Comparison of ENCODE assay signal across 8 cellular contexts in the genomic region with DNA sequence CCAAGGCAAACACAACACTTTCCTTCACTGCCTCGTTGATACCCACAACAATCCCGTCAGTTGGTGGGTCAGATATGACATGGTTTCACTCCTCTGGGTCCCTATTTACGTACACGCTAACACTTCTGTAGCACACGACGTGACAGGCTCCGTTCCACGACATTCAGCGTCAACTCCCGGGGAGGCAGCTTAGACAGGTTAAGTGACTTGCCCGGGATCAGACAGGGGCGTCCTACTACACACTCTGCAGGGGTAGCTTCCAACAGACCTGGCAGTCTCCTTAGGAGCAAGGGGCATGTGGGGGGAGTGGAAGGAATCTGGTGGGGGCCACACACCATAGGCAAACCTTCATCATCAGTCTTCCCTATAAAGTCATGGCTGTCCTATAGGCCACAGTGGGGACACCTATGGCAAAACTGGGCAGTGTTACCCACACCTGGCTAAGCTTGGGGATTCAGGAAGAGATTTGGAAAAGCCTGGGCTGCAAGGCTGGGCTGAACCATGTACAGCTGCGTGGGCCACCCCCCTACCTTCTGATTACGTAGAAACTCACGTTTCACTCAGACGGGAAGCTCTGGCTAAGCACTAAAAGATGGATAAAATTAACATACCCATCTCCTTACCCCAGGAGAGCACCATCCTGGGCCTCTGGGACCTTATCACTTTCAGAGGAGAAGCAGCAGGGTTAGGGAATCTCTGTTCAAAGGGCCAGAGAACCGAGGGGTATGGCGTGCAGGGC. TPM values are rescaled to one million over a fixed set of nuclear protein-coding genes. Genes with fewer than 3 reads are reported as not detected.
A peak's percentile ranks its signal among the peaks of the same experiment; 100 is the strongest.
DNase-seq lines count a peak whose midpoint lies in the region; ATAC-seq and TF ChIP-seq lines count a peak whose summit lies in the region.

No MANE protein-coding gene starts in this region.

- H3K36me3 ChIP-seq in CD4-positive, CD25-positive, alpha-beta regulatory T cell (ENCODE audit: control insufficient read depth, insufficient read depth, low read length) = peaks cover 3% of the 10 kb centered on the region
- H3K36me3 ChIP-seq in mammary epithelial cell (ENCODE audit: insufficient read depth, low read length) (peaks cover 3% of the 10 kb centered on the region), H7 (replicated peaks; ENCODE audit: control insufficient read depth, insufficient read depth, low read length) (no peaks in the 10 kb centered on the region)

- peak overlapping the region; percentile 99 for H3K4me2 ChIP-seq in mammary epithelial cell (ENCODE audit: insufficient read depth, low read depth, low read length)

- peaks cover 21% of the 10 kb centered on the region for H3K4me1 ChIP-seq in CD4-positive, CD25-positive, alpha-beta regulatory T cell (ENCODE audit: control insufficient read depth, insufficient read depth, low read length, poor library complexity, severe bottlenecking)
- peaks cover 18% of the 10 kb centered on the region for H3K4me1 ChIP-seq in mammary epithelial cell (ENCODE audit: insufficient read depth, low read length)

- BruUV-seq in mammary epithelial cell (replicated peaks; lab: Mats Ljungman, UMichigan) = no TSS peak

- no peak for TF ChIP-seq CTCF in mammary epithelial cell (conservative IDR thresholded peaks at IDR 0.05 in 1 of 2, IDR thresholded peaks at IDR 0.05 in 1 of 2; ENCODE audit: extremely low read depth in 1 of 2, insufficient read depth in 1 of 2, low read depth in 1 of 2, low read length in 2 of 2)

- intact Hi-C loops in mammary epithelial cell (cut with micrococcal nuclease) = loop anchor here (5.0 kb wide), 2 partner anchors 92 to 243 kb away; a partner anchor contains a TSS

- WGBS in mammary epithelial cell (ENCODE audit: low coverage, missing lambda C conversion rate) = 91% methylated on average over 13 of the region's 18 CpGs

- peaks cover 5 to 46% (median 29%) of the 10 kb centered on the region in 4 donors for H3K4me1 Mint-ChIP-seq in CD4-positive, CD25-positive, alpha-beta regulatory T cell
- H3K4me1 Mint-ChIP-seq in IgD-negative memory B cell = peaks cover 6 to 24% (median 20%) of the 10 kb centered on the region in 3 donors
- peaks cover 17 to 45% (median 40%) of the 10 kb centered on the region in 4 donors for H3K4me1 Mint-ChIP-seq in naive thymus-derived CD8-positive, alpha-beta T cell

- peak overlapping the region; percentile 89 for H3K27ac ChIP-seq in CD4-positive, CD25-positive, alpha-beta regulatory T cell (ENCODE audit: insufficient read depth, low read length, poor library complexity, severe bottlenecking)
- no peak overlapping the region for H3K27ac ChIP-seq in mammary epithelial cell (ENCODE audit: insufficient read depth, low read depth, low read length)

- H3K4me3 Mint-ChIP-seq in CD4-positive, CD25-positive, alpha-beta regulatory T cell = peak overlapping the region; percentile 80 to 96 (median 87)
- peak overlapping the region; percentile 52 to 96 (median 92) for H3K4me3 Mint-ChIP-seq in IgD-negative memory B cell
- H3K4me3 Mint-ChIP-seq in naive thymus-derived CD8-positive, alpha-beta T cell = peak overlapping the region; percentile 79 to 93 (median 87)

- peak overlapping the region; percentile 71 for H3K4me3 ChIP-seq in CD4-positive, CD25-positive, alpha-beta regulatory T cell (ENCODE audit: low read depth, low read length)
- H3K4me3 ChIP-seq in mammary epithelial cell (replicated peaks in 1 of 3; ENCODE audit: insufficient read depth in 1 of 3, low read depth in 2 of 3, low read length in 3 of 3) (peak overlapping the region; percentile 74 to 86 (median 79)), H7 (ENCODE audit: insufficient read depth, low read depth, low read length) (no peak overlapping the region; the same call in 1 of the 2 replicates)

- H4K20me1 ChIP-seq in mammary epithelial cell (ENCODE audit: insufficient read depth, low read length) = no peaks in the 10 kb centered on the region

- H3K79me2 ChIP-seq in mammary epithelial cell (ENCODE audit: insufficient read depth, low read length) = peaks cover 53% of the 10 kb centered on the region

- dilution Hi-C loops in mammary epithelial cell (cut with HindIII; ENCODE audit: low sequenced_read_pairs) = loop anchor here (10.0 kb wide), 2 partner anchors 210 to 240 kb away; a partner anchor contains a TSS

- peak overlapping the region in 2 of 3 donors; percentile 85 to 97 for H3K27ac Mint-ChIP-seq in CD4-positive, CD25-positive, alpha-beta regulatory T cell
- peak overlapping the region; percentile 84 to 93 (median 88) for H3K27ac Mint-ChIP-seq in IgD-negative memory B cell
- peak overlapping the region; percentile 41 to 96 (median 86) for H3K27ac Mint-ChIP-seq in naive thymus-derived CD8-positive, alpha-beta T cell

- H3K9me3 ChIP-seq in CD4-positive, CD25-positive, alpha-beta regulatory T cell (ENCODE audit: control insufficient read depth in 2 of 2, low read length in 2 of 2) = no peaks in the 10 kb centered on the region
- H3K9me3 ChIP-seq in mammary epithelial cell (replicated peaks; ENCODE audit: insufficient read depth, low read length) = no peaks in the 10 kb centered on the region

- H2AFZ ChIP-seq in mammary epithelial cell (ENCODE audit: low read depth, low read length) = peak overlapping the region; percentile 89

- H3K9me3 Mint-ChIP-seq in CD4-positive, CD25-positive, alpha-beta regulatory T cell = no peaks in the 10 kb centered on the region
- H3K9me3 Mint-ChIP-seq in IgD-negative memory B cell = no peaks in the 10 kb centered on the region
- no peaks in the 10 kb centered on the region for H3K9me3 Mint-ChIP-seq in naive thymus-derived CD8-positive, alpha-beta T cell

- no peaks in the 10 kb centered on the region for H3K27me3 Mint-ChIP-seq in CD4-positive, CD25-positive, alpha-beta regulatory T cell
- no peaks in the 10 kb centered on the region for H3K27me3 Mint-ChIP-seq in IgD-negative memory B cell
- no peaks in the 10 kb centered on the region for H3K27me3 Mint-ChIP-seq in naive thymus-derived CD8-positive, alpha-beta T cell

- DNase-seq in CD4-positive, CD25-positive, alpha-beta regulatory T cell = no peak
- DNase-seq in mammary epithelial cell (no peak), cortex of kidney (lab: John Stamatoyannopoulos, UW) (no peak), nucleus accumbens (lab: John Stamatoyannopoulos, UW) (no peak), H7 (no peak)
- no peak for DNase-seq in naive thymus-derived CD8-positive, alpha-beta T cell

- no peaks in the 10 kb centered on the region for H3K27me3 ChIP-seq in CD4-positive, CD25-positive, alpha-beta regulatory T cell (ENCODE audit: control insufficient read depth, insufficient read depth, low read length)
- H3K27me3 ChIP-seq in mammary epithelial cell (ENCODE audit: insufficient read depth, low read length) = no peaks in the 10 kb centered on the region
- peaks cover 5% of the 10 kb centered on the region; the same call in 1 of the 2 replicates for H3K27me3 ChIP-seq in H7 (ENCODE audit: control insufficient read depth, insufficient read depth, low read length)

- peaks cover under 1% of the 10 kb centered on the region for H3K36me3 Mint-ChIP-seq in CD4-positive, CD25-positive, alpha-beta regulatory T cell
- H3K36me3 Mint-ChIP-seq in IgD-negative memory B cell = peaks cover 2% of the 10 kb centered on the region
- H3K36me3 Mint-ChIP-seq in naive thymus-derived CD8-positive, alpha-beta T cell = peaks cover 0 to 17% (median 0%) of the 10 kb centered on the region in 3 donors

- in situ Hi-C loops in mammary epithelial cell (cut with MboI; ENCODE audit: low sequenced_read_pairs in 2 of 2) = no loop called here

- H3K9ac ChIP-seq in mammary epithelial cell (ENCODE audit: insufficient read depth, low read length) = peak overlapping the region; percentile 78

- ATAC-seq in CD4-positive, CD25-positive, alpha-beta regulatory T cell (ENCODE audit: low read depth in 2 of 2) = no peak
- no peak for ATAC-seq in naive thymus-derived CD8-positive, alpha-beta T cell
- ATAC-seq in HG02623 (IDR thresholded peaks at IDR 0.05; ENCODE audit: unreplicated experiment) = no peak

- POLR2A ChIA-PET in naive thymus-derived CD8-positive, alpha-beta T cell (lab: Charles Lee) = interaction anchor here (0.8 to 5.2 kb wide), 4 partner anchors 11 to 88 kb away, joined by 3 to 157 read pairs (median 24); a partner anchor contains a TSS

- CTCF ChIA-PET in mammary epithelial cell (lab: Charles Lee; ENCODE audit: low non-redundant PET) = no interaction called here

RNA-seq across cellular contexts. Expression of a gene that starts 2.0 kb away (rescaled TPM):
- total RNA-seq in CD4-positive, CD25-positive, alpha-beta regulatory T cell = 15.2 TPM
- polyA plus RNA-seq in CD4-positive, CD25-positive, alpha-beta regulatory T cell = 10 to 100 TPM; 15.0 to 28.1 (median 20.3) TPM
- polyA plus RNA-seq in IgD-negative memory B cell (21.0 TPM), mammary epithelial cell (13.7 TPM)
- total RNA-seq in mammary epithelial cell = 10 to 100 TPM; 21.7 to 30.3 TPM
- 14.2 TPM for polyA minus RNA-seq in mammary epithelial cell
- total RNA-seq in naive thymus-derived CD8-positive, alpha-beta T cell = 10 to 100 TPM; 34.5 to 35.3 TPM
- polyA plus RNA-seq in naive thymus-derived CD8-positive, alpha-beta T cell = 10 to 100 TPM; 23.0 to 28.8 (median 24.3) TPM
- total RNA-seq in H7 (2014; rRNA removed; shearing (Covaris generic)) = 25.3 and 32.6 TPM in 2 replicates

RNA-seq across cellular contexts. Expression of a gene that starts 11.9 kb away (rescaled TPM):
- total RNA-seq in CD4-positive, CD25-positive, alpha-beta regulatory T cell = 5.5 TPM
- polyA plus RNA-seq in CD4-positive, CD25-positive, alpha-beta regulatory T cell = 1 to 10 TPM; 2.0 to 2.4 (median 2.2) TPM
- 4.0 TPM for polyA plus RNA-seq in IgD-negative memory B cell
- total RNA-seq in mammary epithelial cell = 1 to 10 TPM; 4.3 to 7.8 TPM
- polyA plus RNA-seq in mammary epithelial cell = 4.9 TPM
- polyA minus RNA-seq in mammary epithelial cell = 1.9 TPM
- 1 to 10 TPM; 4.7 to 6.2 TPM for total RNA-seq in naive thymus-derived CD8-positive, alpha-beta T cell
- 1 to 10 TPM in 2 of 3 donors, under 1 TPM in 1; 0.80 to 1.5 (median 1.3) TPM for polyA plus RNA-seq in naive thymus-derived CD8-positive, alpha-beta T cell
- total RNA-seq in H7 (2014; rRNA removed; shearing (Covaris generic)) = 4.0 and 5.1 TPM in 2 replicates

RNA-seq across cellular contexts. Expression of a gene that starts 25.8 kb away (rescaled TPM):
- total RNA-seq in CD4-positive, CD25-positive, alpha-beta regulatory T cell = 108 TPM
- 10 to 100 TPM; 14.5 to 46.4 (median 31.1) TPM for polyA plus RNA-seq in CD4-positive, CD25-positive, alpha-beta regulatory T cell
- polyA plus RNA-seq in IgD-negative memory B cell (7.2 TPM), mammary epithelial cell (31.7 TPM)
- total RNA-seq in mammary epithelial cell = 100 to 1,000 TPM; 116 to 133 TPM
- polyA minus RNA-seq in mammary epithelial cell = 414 TPM
- 10 to 100 TPM; 91.7 to 94.7 TPM for total RNA-seq in naive thymus-derived CD8-positive, alpha-beta T cell
- polyA plus RNA-seq in naive thymus-derived CD8-positive, alpha-beta T cell = 10 to 100 TPM; 18.7 to 37.3 (median 21.5) TPM
- 78.0 and 84.1 TPM in 2 replicates for total RNA-seq in H7 (2014; rRNA removed; shearing (Covaris generic))
